Comparison of ENCODE assay signal across 8 cellular contexts in genomic region chr18:57084331-57085298, GRCh38.
DNase-seq lines count a peak whose midpoint lies in the region; ATAC-seq and TF ChIP-seq lines count a peak whose summit lies in the region.
"Had no signal": no experiment of that assay in that cellular context is flagged by ENCODE, and none has a peak within 500 bp of the region (broad histone marks: within the 10 kb centered on the region; RNA-seq: fewer than 3 reads in every experiment).

No MANE protein-coding gene starts in this region.

- no peak overlapping the region for H3K27ac ChIP-seq in GM23338 (ENCODE audit: low read depth)
- H3K27ac ChIP-seq: lower lobe of right lung had no signal

- H3K4me2 ChIP-seq in GM23338 = peak overlapping the region; percentile 6; the same call in 1 of the 2 replicates

- TF ChIP-seq CTCF in GM23338 (conservative IDR thresholded peaks at IDR 0.05; ENCODE audit: low read depth in 2 of 2) (no peak), lower leg skin (IDR thresholded peaks at IDR 0.05) (no peak)

- H3K9me2 ChIP-seq in GM23338 (ENCODE audit: insufficient read depth) = 0 out of 2 replicates have a peak, but pooled peaks cover 9% of the 10 kb centered on the region

- TF ChIP-seq POLR2A in lower leg skin (IDR thresholded peaks at IDR 0.05) = no peak

- H3K4me1 Mint-ChIP-seq in GM23338 = peaks cover 18% of the 10 kb centered on the region
- peaks cover 25 to 35% (median 29%) of the 10 kb centered on the region in 4 donors for H3K4me1 Mint-ChIP-seq in naive thymus-derived CD8-positive, alpha-beta T cell
- H3K4me1 Mint-ChIP-seq in activated naive CD4-positive, alpha-beta T cell treated with anti-CD3 and anti-CD28 coated beads for 36 hours (ENCODE audit: low read depth) = peaks cover 6% of the 10 kb centered on the region

- WGBS in lower leg skin, 2 donors = 63 to 70% methylated on average over 12 of the region's 12 CpGs

- peaks cover 22% of the 10 kb centered on the region for H3K4me1 ChIP-seq in GM23338 (ENCODE audit: insufficient read depth)
- H3K4me1 ChIP-seq: lower lobe of right lung had no signal

- DNase-seq in GM23338 (ENCODE audit: low spot score) (no peak), Kasumi-1 (lab: John Stamatoyannopoulos, UW) (peak; percentile 62 to 64), lower leg skin (ENCODE audit: low spot score in 2 of 2) (no peak), NCI-H2171 (lab: John Stamatoyannopoulos, UW) (no peak)
- DNase-seq in naive thymus-derived CD8-positive, alpha-beta T cell = no peak
- no peak for DNase-seq in activated naive CD4-positive, alpha-beta T cell treated with anti-CD3 and anti-CD28 coated beads for 36 hours
- DNase-seq: lower lobe of right lung had no signal

- H3K4me3 Mint-ChIP-seq in GM23338 = no peak overlapping the region
- H3K4me3 Mint-ChIP-seq in naive thymus-derived CD8-positive, alpha-beta T cell = peak overlapping the region; percentile 63 to 84 (median 78)
- H3K4me3 Mint-ChIP-seq in activated naive CD4-positive, alpha-beta T cell treated with anti-CD3 and anti-CD28 coated beads for 36 hours = no peak overlapping the region

- no peaks in the 10 kb centered on the region for H3K79me2 ChIP-seq in GM23338 (replicated peaks; ENCODE audit: insufficient read depth)

- H3K9me3 Mint-ChIP-seq in GM23338 = no peaks in the 10 kb centered on the region
- peaks cover 0 to 7% (median 0%) of the 10 kb centered on the region in 9 donors for H3K9me3 Mint-ChIP-seq in naive thymus-derived CD8-positive, alpha-beta T cell
- H3K9me3 Mint-ChIP-seq in activated naive CD4-positive, alpha-beta T cell treated with anti-CD3 and anti-CD28 coated beads for 36 hours = no peaks in the 10 kb centered on the region

- peak overlapping the region; percentile 17; the same call in 1 of the 2 replicates for H3K27ac Mint-ChIP-seq in GM23338
- H3K27ac Mint-ChIP-seq in naive thymus-derived CD8-positive, alpha-beta T cell = peak overlapping the region in 7 of 10 donors; percentile 2 to 74 (median 38)
- no peak overlapping the region for H3K27ac Mint-ChIP-seq in activated naive CD4-positive, alpha-beta T cell treated with anti-CD3 and anti-CD28 coated beads for 36 hours

- ATAC-seq in GM18520 (IDR thresholded peaks at IDR 0.05; ENCODE audit: unreplicated experiment) (peak; percentile 62), GM23338 (no peak)
- peak in 1 of 2 donors; percentile 59 for ATAC-seq in naive thymus-derived CD8-positive, alpha-beta T cell
- ATAC-seq: lower lobe of right lung had no signal

- peaks cover 6% of the 10 kb centered on the region for H3K27me3 Mint-ChIP-seq in GM23338 (ENCODE audit: insufficient read depth, low read depth, poor library complexity)
- peaks cover 0 to 30% (median 5%) of the 10 kb centered on the region in 5 donors for H3K27me3 Mint-ChIP-seq in naive thymus-derived CD8-positive, alpha-beta T cell
- H3K27me3 Mint-ChIP-seq in activated naive CD4-positive, alpha-beta T cell treated with anti-CD3 and anti-CD28 coated beads for 36 hours (ENCODE audit: low read depth) = peaks cover 24% of the 10 kb centered on the region

- H3K36me3 ChIP-seq in GM23338 (ENCODE audit: insufficient read depth) = no peaks in the 10 kb centered on the region
- H3K36me3 ChIP-seq: lower lobe of right lung had no signal

- POLR2A ChIA-PET in naive thymus-derived CD8-positive, alpha-beta T cell (lab: Charles Lee) = no interaction called here

- CTCF ChIA-PET in activated naive CD4-positive, alpha-beta T cell treated with anti-CD3 and anti-CD28 coated beads for 36 hours (lab: Charles Lee) = no interaction called here

- intact Hi-C loops in lower leg skin (cut with DNase I; ENCODE audit: low total_unique reads) = no loop called here
- intact Hi-C loops in activated naive CD4-positive, alpha-beta T cell treated with anti-CD3 and anti-CD28 coated beads for 36 hours (cut with micrococcal nuclease) = no loop called here

- no peaks in the 10 kb centered on the region for H3F3A ChIP-seq in GM23338 (replicated peaks; ENCODE audit: low read depth)

- H3K27me3 ChIP-seq in GM23338 (ENCODE audit: insufficient read depth) = no peaks in the 10 kb centered on the region

- H2AFZ ChIP-seq in GM23338 = peak overlapping the region; percentile 94

- no peaks in the 10 kb centered on the region for H4K20me1 ChIP-seq in GM23338 (replicated peaks; ENCODE audit: insufficient read depth)

- H3K36me3 Mint-ChIP-seq in GM23338 (ENCODE audit: low read depth) = no peaks in the 10 kb centered on the region
- H3K36me3 Mint-ChIP-seq in naive thymus-derived CD8-positive, alpha-beta T cell = peaks cover 0 to 4% (median 0%) of the 10 kb centered on the region in 3 donors
- H3K36me3 Mint-ChIP-seq in activated naive CD4-positive, alpha-beta T cell treated with anti-CD3 and anti-CD28 coated beads for 36 hours (ENCODE audit: low read depth) = no peaks in the 10 kb centered on the region

- H3K4me3 ChIP-seq in GM23338 (no peak overlapping the region), lower leg skin (ENCODE audit: low read depth, poor library complexity, severe bottlenecking) (no peak overlapping the region)
- H3K4me3 ChIP-seq: lower lobe of right lung had no signal

TF ChIP-seq in GM23338, 12 proteins besides CTCF, POLR2A, EP300 and RAD21 (continues in another document):
- TF ChIP-seq JUNB (IDR thresholded peaks at IDR 0.05; ENCODE audit: unreplicated experiment) = no peak
- TF ChIP-seq NANOG (IDR thresholded peaks at IDR 0.05; ENCODE audit: borderline replicate concordance) = no peak
- TF ChIP-seq ZNF462 (CRISPR knock-in tag; IDR thresholded peaks at IDR 0.05) = no peak
- TF ChIP-seq EZH2 (IDR thresholded peaks at IDR 0.05; ENCODE audit: low read depth, unreplicated experiment) = no peak
- TF ChIP-seq POLR2AphosphoS5 (IDR thresholded peaks at IDR 0.05; ENCODE audit: low read depth) = no peak
- TF ChIP-seq STAT1 (IDR thresholded peaks at IDR 0.05; ENCODE audit: unreplicated experiment) = no peak

Comparison
In these comparisons a context has a peak if more than half of its experiments do, and no peak if none do; other contexts are left out.
1. DNase-seq: peak in Kasumi-1 (2 of 2); none in GM23338 (single experiment), naive thymus-derived CD8-positive, alpha-beta T cell (0 of 10), lower leg skin (0 of 2), NCI-H2171 (single experiment) and activated naive CD4-positive, alpha-beta T cell treated with anti-CD3 and anti-CD28 coated beads for 36 hours (single experiment).
2. H3K4me3 Mint-ChIP-seq: peak in naive thymus-derived CD8-positive, alpha-beta T cell (10 of 10); none in GM23338 (single experiment) and activated naive CD4-positive, alpha-beta T cell treated with anti-CD3 and anti-CD28 coated beads for 36 hours (single experiment).